Comparison of ENCODE assay signal across 16 cellular contexts in genomic region chr4:111628437-111628836, GRCh38.
"Had no signal": no experiment of that assay in that cellular context is flagged by ENCODE, and none has a peak within 500 bp of the region (broad histone marks: within the 10 kb centered on the region; RNA-seq: fewer than 3 reads in every experiment).

No MANE protein-coding gene starts in this region.

- H3K36me3 ChIP-seq: adrenal gland, lower lobe of right lung, tibial artery had no signal

- H3K27ac ChIP-seq: adrenal gland, body of pancreas, lower lobe of right lung, tibial artery, VCaP had no signal

- H3K4me3 ChIP-seq: adrenal gland, body of pancreas, lower lobe of right lung, tibial artery had no signal

- H3K4me3 Mint-ChIP-seq: effector memory CD8-positive, alpha-beta T cell; natural killer cell had no signal

- H3K9me3 ChIP-seq: adrenal gland, body of pancreas, lower lobe of right lung, tibial artery had no signal

- DNase-seq: activated CD4-positive, alpha-beta T cell treated with anti-CD3 and anti-CD28 coated beads, Interleukin-2, amount 50 U/mL, for 48 hours; activated gamma-delta T cell; adrenal gland; body of pancreas; effector memory CD8-positive, alpha-beta T cell; foreskin fibroblast; hippocampal formation; lower lobe of right lung; natural killer cell; nucleus accumbens; stimulated activated CD4-positive, alpha-beta T cell treated with anti-CD3 and anti-CD28 coated beads, Interleukin-2, amount 100 ng/mL, for 24 hours; stimulated activated naive CD4-positive, alpha-beta T cell treated with Interleukin-2 at 50 U/mL for 16 hours; T-helper 2 cell; tibial artery had no signal

- H3K27me3 Mint-ChIP-seq: effector memory CD8-positive, alpha-beta T cell had no signal

- H3K4me1 Mint-ChIP-seq: natural killer cell had no signal

- ATAC-seq: activated naive CD4-positive, alpha-beta T cell treated with anti-CD3 and anti-CD28 coated beads, Interleukin-2, amount 50 U/mL, for 72 hours; body of pancreas; effector memory CD8-positive, alpha-beta T cell; lower lobe of right lung; natural killer cell had no signal

- H3K4me1 ChIP-seq: adrenal gland, body of pancreas, lower lobe of right lung, tibial artery had no signal

- H3K27ac Mint-ChIP-seq: activated naive CD4-positive, alpha-beta T cell treated with anti-CD3 and anti-CD28 coated beads, Interleukin-2, amount 50 U/mL, for 72 hours; effector memory CD8-positive, alpha-beta T cell; natural killer cell had no signal

- H3K27me3 ChIP-seq: body of pancreas had no signal

- H3K36me3 Mint-ChIP-seq: activated naive CD4-positive, alpha-beta T cell treated with anti-CD3 and anti-CD28 coated beads, Interleukin-2, amount 50 U/mL, for 72 hours; natural killer cell had no signal
